Comparison of ENCODE assay signal across 1 cellular context in genomic region chr11:9386901-9387300, GRCh38.
TF ChIP-seq lines count a peak whose summit lies in the region.

No MANE protein-coding gene starts in this region.

TF ChIP-seq in endothelial cell of umbilical vein, 7 proteins besides CTCF, POLR2A, EP300 and RAD21 (continued from another document):
- TF ChIP-seq, protein P1, sequence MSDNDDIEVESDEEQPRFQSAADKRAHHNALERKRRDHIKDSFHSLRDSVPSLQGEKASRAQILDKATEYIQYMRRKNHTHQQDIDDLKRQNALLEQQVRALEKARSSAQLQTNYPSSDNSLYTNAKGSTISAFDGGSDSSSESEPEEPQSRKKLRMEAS (IDR thresholded peaks at IDR 0.05; ENCODE audit: insufficient read depth, insufficient read length): no peak
- TF ChIP-seq GATA2 (IDR thresholded peaks at IDR 0.05; ENCODE audit: insufficient read depth, insufficient read length, low read depth, low read length) (no peak), MYC (IDR thresholded peaks at IDR 0.05; ENCODE audit: low read depth, low read length) (no peak), POLR2AphosphoS5 (IDR thresholded peaks at IDR 0.05; ENCODE audit: insufficient read depth, low read depth, low read length) (no peak), EZH2 (IDR thresholded peaks at IDR 0.05; ENCODE audit: borderline replicate concordance, low read depth, low read length, severe bottlenecking) (no peak)
